17 cellular contexts compared by ENCODE assay signal in the genomic region with DNA sequence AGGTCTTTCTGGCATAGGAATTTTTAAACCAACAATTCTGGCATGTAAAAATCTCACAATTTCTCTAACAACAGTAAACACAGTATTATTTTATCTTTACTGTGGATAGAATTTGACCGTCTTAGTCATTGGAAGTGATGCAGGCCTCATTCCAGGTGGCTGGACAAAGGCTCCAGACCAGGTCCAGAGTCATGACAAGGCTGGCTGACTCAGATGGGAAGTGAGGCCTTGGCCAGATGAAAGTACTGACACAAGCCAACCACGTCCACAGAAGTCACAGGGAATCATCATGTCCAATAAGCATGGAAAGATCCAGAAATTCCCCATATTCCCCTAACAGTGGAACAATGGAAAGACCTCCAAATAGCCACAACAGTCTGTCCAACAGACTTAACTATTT. TPM values are rescaled to one million over a fixed set of nuclear protein-coding genes. Genes with fewer than 3 reads are reported as not detected.
DNase-seq lines count a peak whose midpoint lies in the region; ATAC-seq, FAIRE-seq and TF ChIP-seq lines count a peak whose summit lies in the region.
"Had no signal": no experiment of that assay in that cellular context is flagged by ENCODE, and none has a peak within 500 bp of the region (broad histone marks: within the 10 kb centered on the region; RNA-seq: fewer than 3 reads in every experiment).

No MANE protein-coding gene starts in this region.

- no peak overlapping the region for H3K23ac ChIP-seq in IMR-90 (ENCODE audit: low read depth, low read length)

- H3K27me3 ChIP-seq in IMR-90 (ENCODE audit: control insufficient read depth, insufficient read depth, low read length): no peaks in the 10 kb centered on the region
- H3K27me3 ChIP-seq in bronchial epithelial cell (ENCODE audit: control insufficient read depth, insufficient read depth, low read length): no peaks in the 10 kb centered on the region
- no peaks in the 10 kb centered on the region for H3K27me3 ChIP-seq in tibial artery
- H3K27me3 ChIP-seq in left lung: no peaks in the 10 kb centered on the region
- H3K27me3 ChIP-seq: foreskin keratinocyte had no signal

- POLR2A ChIA-PET in IMR-90 (lab: Charles Lee; ENCODE audit: unreplicated experiment): no interaction called here

- peak; percentile 81 for DNase-seq in IMR-90
- peak; percentile 38 for DNase-seq in bronchial epithelial cell (ENCODE audit: low read depth)
- DNase-seq in left ventricle myocardium superior: peak; percentile 48
- DNase-seq in tibial artery: peak; percentile 75
- DNase-seq in NCI-H2227 treated with DMSO at 0.1 percent for 48 hours (lab: John Stamatoyannopoulos, UW): no peak
- no peak for DNase-seq in left lung
- DNase-seq: activated CD8-positive, alpha-beta T cell treated with anti-CD3 and anti-CD28 coated beads, Interleukin-2, amount 10 ng/mL, durations not matched to agents 7 days and 5 days; activated gamma-delta T cell; CD8-positive, alpha-beta T cell; foreskin keratinocyte; NCI-H187; NCI-H69; SHP77 had no signal

- no TSS peak for BruUV-seq in IMR-90 (replicated peaks; lab: Mats Ljungman, UMichigan)

- H3K18ac ChIP-seq in IMR-90 (ENCODE audit: low read depth, low read length): no peak overlapping the region

- dilution Hi-C loops in IMR-90 (cut with HindIII; ENCODE audit: low sequenced_read_pairs, unreplicated experiment): no loop called here

- H4K5ac ChIP-seq in IMR-90 (ENCODE audit: low read depth, low read length): no peak overlapping the region

- TF ChIP-seq POLR2A in IMR-90 (IDR thresholded peaks at IDR 0.05; ENCODE audit: low read depth, low read length): no peak

- no CpG with 5 or more reads among the region's 2 CpGs for WGBS in IMR-90 (ENCODE audit: extremely low coverage in 2 of 2, insufficient read length in 1 of 2), 2 experiments

- no peak; the same call in 1 of the 2 replicates for TF ChIP-seq RAD21 in IMR-90 (IDR thresholded peaks at IDR 0.05; ENCODE audit: low read length)

- no peak overlapping the region for H2AK5ac ChIP-seq in IMR-90 (ENCODE audit: low read depth, low read length)

- ATAC-seq in IMR-90 (ENCODE audit: low read depth) (no peak), left ventricle myocardium superior (peak; percentile 86), GM21526 (IDR thresholded peaks at IDR 0.05; ENCODE audit: low FRiP score, unreplicated experiment) (no peak), left lung (no peak)
- ATAC-seq: activated CD8-positive, alpha-beta T cell treated with anti-CD3 and anti-CD28 coated beads, Interleukin-2, amount 10 ng/mL, durations not matched to agents 7 days and 5 days; CD8-positive, alpha-beta T cell; foreskin keratinocyte had no signal

- no peak overlapping the region for H2BK20ac ChIP-seq in IMR-90 (ENCODE audit: low read depth, low read length)

- in situ Hi-C loops in IMR-90 (cut with MboI; ENCODE audit: low sequenced_read_pairs): no loop called here

- H3K4ac ChIP-seq in IMR-90 (ENCODE audit: low read depth, low read length): no peak overlapping the region

- no peaks in the 10 kb centered on the region for H4K20me1 ChIP-seq in IMR-90 (ENCODE audit: insufficient read depth, low read length)

- no peak overlapping the region for H2BK5ac ChIP-seq in IMR-90 (ENCODE audit: low read depth, low read length, poor library complexity, severe bottlenecking)

- H2AK9ac ChIP-seq in IMR-90 (replicated peaks; ENCODE audit: low read depth, low read length, poor library complexity): no peak overlapping the region

- TF ChIP-seq CTCF in IMR-90 (conservative IDR thresholded peaks at IDR 0.05; ENCODE audit: low read depth, low read length): no peak
- no peak for TF ChIP-seq CTCF in bronchial epithelial cell (IDR thresholded peaks at IDR 0.05; ENCODE audit: insufficient read depth, low read length, severe bottlenecking)
- no peak for TF ChIP-seq CTCF in tibial artery (IDR thresholded peaks at IDR 0.05)
- no peak for TF ChIP-seq CTCF in left lung (IDR thresholded peaks at IDR 0.05)

- H3K9me3 ChIP-seq in IMR-90 (ENCODE audit: control insufficient read depth, insufficient read depth, low read length) (no peaks in the 10 kb centered on the region), tibial artery (no peaks in the 10 kb centered on the region), left lung (no peaks in the 10 kb centered on the region)
- H3K9me3 ChIP-seq: prostate gland had no signal

- no peaks in the 10 kb centered on the region; the same call in 1 of the 2 replicates for H3K9me1 ChIP-seq in IMR-90 (ENCODE audit: insufficient read depth, low read length)

- no peak overlapping the region for H3K56ac ChIP-seq in IMR-90 (ENCODE audit: extremely low read depth, insufficient read depth, low read length)

- no peak overlapping the region for H3K14ac ChIP-seq in IMR-90 (replicated peaks; ENCODE audit: low read depth, low read length)

- H3K4me2 ChIP-seq in IMR-90 (ENCODE audit: low read depth, low read length): no peak overlapping the region
- H3K4me2 ChIP-seq: KMS-11 had no signal

- H2AFZ ChIP-seq in IMR-90 (replicated peaks; ENCODE audit: low read length, poor library complexity): no peak overlapping the region

- FAIRE-seq in bronchial epithelial cell (lab: Jason Lieb, UNC): peak; percentile 80
- FAIRE-seq: islet of Langerhans had no signal

- no peak overlapping the region for H2BK15ac ChIP-seq in IMR-90 (ENCODE audit: low read depth, low read length)

- no peak overlapping the region for H4K8ac ChIP-seq in IMR-90 (ENCODE audit: low read depth in 2 of 2, low read length in 2 of 2)

- H3K4me1 ChIP-seq in IMR-90 (ENCODE audit: control insufficient read depth, insufficient read depth, low read length): no peaks in the 10 kb centered on the region; the same call in 1 of the 2 replicates
- H3K4me1 ChIP-seq in tibial artery: peaks cover 0 to 20% (median 0%) of the 10 kb centered on the region in 4 donors
- H3K4me1 ChIP-seq in left lung: no peaks in the 10 kb centered on the region
- H3K4me1 ChIP-seq: foreskin keratinocyte, prostate gland had no signal

- intact Hi-C loops in IMR-90 (cut with micrococcal nuclease) (no loop called here), left ventricle myocardium superior (cut with micrococcal nuclease) (no loop called here), tibial artery (cut with DNase I; ENCODE audit: low total_unique reads) (no loop called here), left lung (cut with DNase I) (no loop called here)

- H3K27ac ChIP-seq in IMR-90 (ENCODE audit: insufficient read depth, low read length) (no peak overlapping the region), tibial artery (peak overlapping the region; percentile 3 to 46), left lung (no peak overlapping the region)
- H3K27ac ChIP-seq: foreskin keratinocyte, KMS-11, prostate gland had no signal

- H2BK120ac ChIP-seq in IMR-90 (ENCODE audit: low read depth, low read length): no peak overlapping the region

- H3K36me3 ChIP-seq in IMR-90 (ENCODE audit: control insufficient read depth, insufficient read depth, low read length) (no peaks in the 10 kb centered on the region), bronchial epithelial cell (ENCODE audit: control insufficient read depth, insufficient read depth, low read length) (no peaks in the 10 kb centered on the region), tibial artery (no peaks in the 10 kb centered on the region), left lung (no peaks in the 10 kb centered on the region)
- H3K36me3 ChIP-seq: prostate gland had no signal

- no peak overlapping the region for H3K4me3 ChIP-seq in IMR-90 (ENCODE audit: insufficient read depth, low read depth, low read length)
- no peak overlapping the region for H3K4me3 ChIP-seq in bronchial epithelial cell (ENCODE audit: low read depth, low read length)
- no peak overlapping the region for H3K4me3 ChIP-seq in tibial artery
- no peak overlapping the region for H3K4me3 ChIP-seq in left lung
- H3K4me3 ChIP-seq: prostate gland had no signal

- CTCF ChIA-PET in IMR-90 (lab: Yijun Ruan, JAX): interaction anchor here (1.4 kb wide), 1 partner anchor 167 kb away, joined by 4 read pairs; no protein-coding TSS in a partner anchor

- no peaks in the 10 kb centered on the region for H3K79me1 ChIP-seq in IMR-90 (ENCODE audit: low read depth in 1 of 2, low read length in 2 of 2)

- no peak overlapping the region for H3K9ac ChIP-seq in IMR-90 (ENCODE audit: low read depth, low read length)
- H3K9ac ChIP-seq: KMS-11 had no signal

- H4K91ac ChIP-seq in IMR-90 (ENCODE audit: insufficient read depth, low read depth, low read length): no peak overlapping the region

TF ChIP-seq in IMR-90, 13 proteins besides CTCF, POLR2A, EP300 and RAD21:
- TF ChIP-seq BHLHE40 (IDR thresholded peaks at IDR 0.05; ENCODE audit: low read depth, low read length) (no peak), MAFK (IDR thresholded peaks at IDR 0.05; ENCODE audit: low read depth, low read length) (no peak), FOS (IDR thresholded peaks at IDR 0.05; ENCODE audit: low read depth, low read length) (peak; percentile 64), RFX5 (IDR thresholded peaks at IDR 0.05; ENCODE audit: low read depth, low read length) (no peak), MAZ (IDR thresholded peaks at IDR 0.05; ENCODE audit: borderline replicate concordance, low read depth, low read length) (no peak), RCOR1 (IDR thresholded peaks at IDR 0.05; ENCODE audit: insufficient replicate concordance, low read length) (peak; percentile 46), NFE2L2 (IDR thresholded peaks at IDR 0.05; ENCODE audit: low read depth, low read length) (0 out of 2 replicates have a peak, but pooled peaks have one; percentile 4), SMC3 (IDR thresholded peaks at IDR 0.05; ENCODE audit: low read depth, low read length) (no peak), MXI1 (IDR thresholded peaks at IDR 0.05; ENCODE audit: borderline replicate concordance, low read depth, low read length) (no peak)
- TF ChIP-seq, protein P1, sequence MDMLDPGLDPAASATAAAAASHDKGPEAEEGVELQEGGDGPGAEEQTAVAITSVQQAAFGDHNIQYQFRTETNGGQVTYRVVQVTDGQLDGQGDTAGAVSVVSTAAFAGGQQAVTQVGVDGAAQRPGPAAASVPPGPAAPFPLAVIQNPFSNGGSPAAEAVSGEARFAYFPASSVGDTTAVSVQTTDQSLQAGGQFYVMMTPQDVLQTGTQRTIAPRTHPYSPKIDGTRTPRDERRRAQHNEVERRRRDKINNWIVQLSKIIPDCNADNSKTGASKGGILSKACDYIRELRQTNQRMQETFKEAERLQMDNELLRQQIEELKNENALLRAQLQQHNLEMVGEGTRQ (IDR thresholded peaks at IDR 0.05; ENCODE audit: low read depth, low read length): no peak

RNA-seq across cellular contexts. Expression of a gene that starts 12.4 kb away (rescaled TPM):
- total RNA-seq in IMR-90 (2012; rRNA removed): 5.0 and 8.1 TPM in 2 replicates
- polyA plus RNA-seq in IMR-90 (2012; rRNA removed): 15.8 and 20.3 TPM in 2 replicates
- polyA plus RNA-seq in IMR-90 (2012; cell fraction: cytosol; rRNA removed): 6.6 and 11.6 TPM in 2 replicates
- polyA plus RNA-seq in IMR-90 (2012; cell fraction: nucleus; rRNA removed; ENCODE audit: low replicate concordance): 4.8 and 6.5 TPM in 2 replicates
- 6.8 and 8.2 TPM in 2 replicates for total RNA-seq in bronchial epithelial cell
- total RNA-seq in left ventricle myocardium superior: 14.7 TPM
- 1 to 10 TPM; 2.5 to 7.6 TPM for total RNA-seq in left lung
- total RNA-seq: activated CD8-positive, alpha-beta T cell treated with anti-CD3 and anti-CD28 coated beads, Interleukin-2, amount 10 ng/mL, durations not matched to agents 7 days and 5 days; CD8-positive, alpha-beta T cell had no signal

Comparison
In these comparisons a context has a peak if more than half of its experiments do, and no peak if none do; other contexts are left out.
1. DNase-seq: peak in IMR-90 (single experiment), bronchial epithelial cell (single experiment), left ventricle myocardium superior (single experiment) and tibial artery (2 of 2); none in NCI-H2227 treated with DMSO at 0.1 percent for 48 hours (single experiment) and left lung (0 of 2).
2. H3K27ac ChIP-seq: peak in tibial artery (2 of 2); none in IMR-90 (single experiment) and left lung (0 of 2).